In the genomic region with DNA sequence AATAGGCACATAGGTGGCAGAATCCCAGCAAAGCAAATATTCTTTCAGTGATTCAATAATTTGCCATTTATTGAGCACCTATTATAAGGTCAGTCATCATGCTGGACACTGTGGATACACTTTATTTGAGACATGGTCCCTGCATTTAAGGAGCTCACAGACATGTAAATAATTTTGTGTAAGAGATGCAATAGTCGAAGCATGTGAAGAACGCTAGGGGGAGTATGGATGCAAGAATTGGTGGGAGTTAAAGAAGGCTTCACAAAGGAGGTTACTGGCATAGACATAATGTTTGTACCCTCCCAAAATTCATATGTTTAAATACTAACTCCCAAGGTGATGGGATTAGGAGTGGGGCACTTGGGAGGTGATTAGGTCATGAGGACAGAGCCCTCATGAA, we compare ENCODE assay signal across 8 cellular contexts.
A peak's percentile ranks its signal among the peaks of the same experiment; 100 is the strongest.
DNase-seq lines count a peak whose midpoint lies in the region; ATAC-seq and TF ChIP-seq lines count a peak whose summit lies in the region.

No MANE protein-coding gene starts in this region.

- no peak overlapping the region for H3K4me3 Mint-ChIP-seq in activated T-cell treated with anti-CD3 and anti-CD28 coated beads, Interleukin-2, amount 50 U/mL, for 72 hours

- no peaks in the 10 kb centered on the region for H3K27me3 Mint-ChIP-seq in activated T-cell treated with anti-CD3 and anti-CD28 coated beads, Interleukin-2, amount 50 U/mL, for 72 hours (ENCODE audit: low read depth)

- H3K36me3 Mint-ChIP-seq in activated T-cell treated with anti-CD3 and anti-CD28 coated beads, Interleukin-2, amount 50 U/mL, for 72 hours (ENCODE audit: insufficient read depth in 2 of 2): no peaks in the 10 kb centered on the region

- H3K4me1 Mint-ChIP-seq in activated T-cell treated with anti-CD3 and anti-CD28 coated beads, Interleukin-2, amount 50 U/mL, for 72 hours (ENCODE audit: low read depth): no peaks in the 10 kb centered on the region

- peak; percentile 39 for DNase-seq in RPMI7951 (ENCODE audit: low read depth)
- DNase-seq in iPS-NIHi7 (ENCODE audit: extremely low spot score): peak; percentile 25
- no peak for DNase-seq in AG08396 (ENCODE audit: low spot score)
- no peak for DNase-seq in stimulated activated CD8-positive, alpha-beta memory T cell treated with anti-CD3 and anti-CD28 coated beads, Interleukin-4, amount 100 ng/mL, for 48 hours
- DNase-seq in activated T-cell treated with anti-CD3 and anti-CD28 coated beads, Interleukin-2, amount 50 U/mL, for 72 hours: no peak
- no peak for DNase-seq in hepatic stellate cell (ENCODE audit: low spot score)

- ATAC-seq in HG03196 (IDR thresholded peaks at IDR 0.05; ENCODE audit: unreplicated experiment): peak; percentile 39
- ATAC-seq in activated T-cell treated with anti-CD3 and anti-CD28 coated beads, Interleukin-2, amount 50 U/mL, for 72 hours (replicated peaks in 1 of 2): no peak

- TF ChIP-seq CTCF in GM12874 (IDR thresholded peaks at IDR 0.05; ENCODE audit: insufficient read depth, low read depth, low read length): peak; percentile 50; the same call in 1 of the 2 replicates

- no peak overlapping the region for H3K27ac Mint-ChIP-seq in activated T-cell treated with anti-CD3 and anti-CD28 coated beads, Interleukin-2, amount 50 U/mL, for 72 hours

- H3K9me3 Mint-ChIP-seq in activated T-cell treated with anti-CD3 and anti-CD28 coated beads, Interleukin-2, amount 50 U/mL, for 72 hours: peaks cover 0 to 2% of the 10 kb centered on the region in 2 donors

Comparison
In these comparisons a context has a peak if more than half of its experiments do, and no peak if none do; other contexts are left out.
1. DNase-seq: peak in RPMI7951 (single experiment) and iPS-NIHi7 (single experiment); none in AG08396 (single experiment), stimulated activated CD8-positive, alpha-beta memory T cell treated with anti-CD3 and anti-CD28 coated beads, Interleukin-4, amount 100 ng/mL, for 48 hours (single experiment), activated T-cell treated with anti-CD3 and anti-CD28 coated beads, Interleukin-2, amount 50 U/mL, for 72 hours (0 of 2) and hepatic stellate cell (single experiment).